In the genomic region with DNA sequence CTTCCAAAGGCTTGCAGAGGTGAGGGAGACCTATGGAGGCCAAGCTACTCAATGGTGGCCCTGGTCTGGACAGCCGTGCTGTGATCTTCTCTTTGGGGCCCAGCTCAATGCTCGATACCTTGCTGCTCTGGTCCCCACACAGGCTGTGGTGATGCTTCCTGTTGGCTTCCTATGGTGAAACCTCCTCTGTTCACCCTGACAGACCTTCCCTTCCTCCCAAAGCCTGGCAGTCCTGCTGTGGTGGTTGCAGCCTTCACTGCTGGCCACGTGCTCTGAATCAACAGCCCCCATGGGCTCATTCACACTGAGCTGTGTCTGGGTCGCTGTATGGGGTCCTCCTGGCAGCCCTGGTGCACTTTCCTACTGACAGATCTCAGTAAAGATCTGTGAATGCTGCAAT, we compare ENCODE assay signal across 20 cellular contexts. TPM values are rescaled to one million over a fixed set of nuclear protein-coding genes. Genes with fewer than 3 reads are reported as not detected.
DNase-seq lines count a peak whose midpoint lies in the region; ATAC-seq and TF ChIP-seq lines count a peak whose summit lies in the region.
"Had no signal": no experiment of that assay in that cellular context is flagged by ENCODE, and none has a peak within 500 bp of the region (broad histone marks: within the 10 kb centered on the region; RNA-seq: fewer than 3 reads in every experiment).

No MANE protein-coding gene starts in this region.

- H3K27me3 Mint-ChIP-seq in natural killer cell treated with Interleukin-12 subunit alpha and Interleukin-12 subunit beta and Interleukin-15 and Interleukin-18, amount 100 ng/mL, for 72 hours: no peaks in the 10 kb centered on the region
- peaks cover 50% of the 10 kb centered on the region for H3K27me3 Mint-ChIP-seq in Calu3 (ENCODE audit: unreplicated experiment)
- H3K27me3 Mint-ChIP-seq in stimulated activated naive CD8-positive, alpha-beta T cell treated with anti-CD3 and anti-CD28 coated beads, Interleukin-15, amount 100 ng/mL, for 72 hours: no peaks in the 10 kb centered on the region

- peak; percentile 69 to 75 for ATAC-seq in natural killer cell treated with Interleukin-12 subunit alpha and Interleukin-12 subunit beta and Interleukin-15 and Interleukin-18, amount 100 ng/mL, for 72 hours
- no peak for ATAC-seq in GM19463 (IDR thresholded peaks at IDR 0.05; ENCODE audit: unreplicated experiment)
- no peak for ATAC-seq in stimulated activated naive CD8-positive, alpha-beta T cell treated with anti-CD3 and anti-CD28 coated beads, Interleukin-15, amount 100 ng/mL, for 72 hours
- ATAC-seq: SK-N-SH treated with all-trans-retinoic acid at 6 μM for 48 hours had no signal

- TF ChIP-seq CTCF in HEK293 (tag by site-specific recombination; IDR thresholded peaks at IDR 0.05) (no peak), Calu3 (IDR thresholded peaks at IDR 0.05; ENCODE audit: unreplicated experiment) (no peak)

- peak overlapping the region; percentile 14 for H3K4me3 Mint-ChIP-seq in natural killer cell treated with Interleukin-12 subunit alpha and Interleukin-12 subunit beta and Interleukin-15 and Interleukin-18, amount 100 ng/mL, for 72 hours
- H3K4me3 Mint-ChIP-seq in Calu3 (ENCODE audit: low read depth, unreplicated experiment): no peak overlapping the region
- H3K4me3 Mint-ChIP-seq in stimulated activated naive CD8-positive, alpha-beta T cell treated with anti-CD3 and anti-CD28 coated beads, Interleukin-15, amount 100 ng/mL, for 72 hours: no peak overlapping the region
- H3K4me3 Mint-ChIP-seq: CD4-positive, alpha-beta memory T cell; HFFc6 had no signal

- H3K27me3 ChIP-seq in BLaER1 treated with 17β-estradiol and CSF1 and Interleukin-3, amounts not matched to agents 10 nM and 100 nM: no peaks in the 10 kb centered on the region

- peaks cover 0 to 21% (median 12%) of the 10 kb centered on the region in 10 experiments; a peak in 16 of 20 replicates for H3K4me1 ChIP-seq in BLaER1 treated with 17β-estradiol and CSF1 and Interleukin-3, amounts not matched to agents 10 nM and 100 nM
- no peaks in the 10 kb centered on the region for H3K4me1 ChIP-seq in HEK293 (ENCODE audit: control insufficient read depth, insufficient read depth, low read length)

- intact Hi-C loops in Calu3 (cut with micrococcal nuclease; ENCODE audit: unreplicated experiment): no loop called here

- H3K27ac ChIP-seq in BLaER1 treated with 17β-estradiol and CSF1 and Interleukin-3, amounts not matched to agents 10 nM and 100 nM: peak overlapping the region in 3 of 11 experiments; percentile 7 to 32 (median 29); a peak in 3 of 22 replicates
- no peak overlapping the region for H3K27ac ChIP-seq in HEK293 (ENCODE audit: extremely low read depth, low read depth, low read length)
- H3K27ac ChIP-seq: KMS-11, RWPE1 had no signal

- CTCF ChIA-PET in HEK293 (lab: Yijun Ruan, JAX): interaction anchor here (0.6 to 1.0 kb wide), 3 partner anchors 11 to 516 kb away, joined by 3 to 4 read pairs (median 3); no protein-coding TSS in a partner anchor
- CTCF ChIA-PET in Calu3 (lab: Charles Lee): interaction anchor here (1.1 kb wide), 1 partner anchor 164 kb away, joined by 4 read pairs; no protein-coding TSS in a partner anchor

- peak overlapping the region in 9 of 11 experiments; percentile 24 to 63 (median 44); a peak in 13 of 22 replicates for H3K4me2 ChIP-seq in BLaER1 treated with 17β-estradiol and CSF1 and Interleukin-3, amounts not matched to agents 10 nM and 100 nM
- H3K4me2 ChIP-seq: KMS-11 had no signal

- POLR2A ChIA-PET in HEK293 (lab: Yijun Ruan, JAX): no interaction called here

- no peak overlapping the region for H3K4me3 ChIP-seq in BLaER1 treated with 17β-estradiol and CSF1 and Interleukin-3, amounts not matched to agents 10 nM and 100 nM
- H3K4me3 ChIP-seq in HEK293 (ENCODE audit: low read depth, low read length): no peak overlapping the region

- H3K9me3 ChIP-seq in BLaER1 treated with 17β-estradiol and CSF1 and Interleukin-3, amounts not matched to agents 10 nM and 100 nM (replicated peaks in 1 of 11): no peaks in the 10 kb centered on the region
- H3K9me3 ChIP-seq in HEK293 (ENCODE audit: control insufficient read depth, insufficient read depth, low read depth, low read length): no peaks in the 10 kb centered on the region

- no peaks in the 10 kb centered on the region for H4K20me1 ChIP-seq in BLaER1 treated with 17β-estradiol and CSF1 and Interleukin-3, amounts not matched to agents 10 nM and 100 nM

- no peaks in the 10 kb centered on the region for H3K36me3 Mint-ChIP-seq in natural killer cell treated with Interleukin-12 subunit alpha and Interleukin-12 subunit beta and Interleukin-15 and Interleukin-18, amount 100 ng/mL, for 72 hours
- no peaks in the 10 kb centered on the region for H3K36me3 Mint-ChIP-seq in Calu3 (ENCODE audit: insufficient read depth, unreplicated experiment)
- H3K36me3 Mint-ChIP-seq: CD4-positive, alpha-beta memory T cell had no signal

- H3K36me3 ChIP-seq in BLaER1 treated with 17β-estradiol and CSF1 and Interleukin-3, amounts not matched to agents 10 nM and 100 nM: no peaks in the 10 kb centered on the region
- no peaks in the 10 kb centered on the region for H3K36me3 ChIP-seq in HEK293 (ENCODE audit: control insufficient read depth in 2 of 2, insufficient read depth in 1 of 2, low read length in 2 of 2)

- H3K4me1 Mint-ChIP-seq in natural killer cell treated with Interleukin-12 subunit alpha and Interleukin-12 subunit beta and Interleukin-15 and Interleukin-18, amount 100 ng/mL, for 72 hours (ENCODE audit: low read depth in 2 of 2): peaks cover 31 to 40% of the 10 kb centered on the region in 2 donors
- no peaks in the 10 kb centered on the region for H3K4me1 Mint-ChIP-seq in Calu3 (ENCODE audit: low read depth, unreplicated experiment)
- peaks cover 9% of the 10 kb centered on the region for H3K4me1 Mint-ChIP-seq in stimulated activated naive CD8-positive, alpha-beta T cell treated with anti-CD3 and anti-CD28 coated beads, Interleukin-15, amount 100 ng/mL, for 72 hours

- no peak overlapping the region for H3K9ac ChIP-seq in BLaER1 treated with 17β-estradiol and CSF1 and Interleukin-3, amounts not matched to agents 10 nM and 100 nM
- H3K9ac ChIP-seq: KMS-11 had no signal

- H3K27ac Mint-ChIP-seq in natural killer cell treated with Interleukin-12 subunit alpha and Interleukin-12 subunit beta and Interleukin-15 and Interleukin-18, amount 100 ng/mL, for 72 hours: peak overlapping the region; percentile 36 to 73
- no peak overlapping the region for H3K27ac Mint-ChIP-seq in Calu3 (ENCODE audit: unreplicated experiment)
- H3K27ac Mint-ChIP-seq in stimulated activated naive CD8-positive, alpha-beta T cell treated with anti-CD3 and anti-CD28 coated beads, Interleukin-15, amount 100 ng/mL, for 72 hours: no peak overlapping the region
- H3K27ac Mint-ChIP-seq: CD4-positive, alpha-beta memory T cell; HFFc6 had no signal

- no peaks in the 10 kb centered on the region for H3K9me3 Mint-ChIP-seq in natural killer cell treated with Interleukin-12 subunit alpha and Interleukin-12 subunit beta and Interleukin-15 and Interleukin-18, amount 100 ng/mL, for 72 hours
- H3K9me3 Mint-ChIP-seq in Calu3 (ENCODE audit: low read depth, unreplicated experiment): peaks cover 2% of the 10 kb centered on the region
- H3K9me3 Mint-ChIP-seq in stimulated activated naive CD8-positive, alpha-beta T cell treated with anti-CD3 and anti-CD28 coated beads, Interleukin-15, amount 100 ng/mL, for 72 hours: peaks cover 0 to 6% of the 10 kb centered on the region in 2 donors
- H3K9me3 Mint-ChIP-seq: HFFc6 had no signal

- DNase-seq in SKM-1 (lab: John Stamatoyannopoulos, UW; ENCODE audit: unreplicated experiment) (peak; percentile 8), Calu3 (no peak), DMS53 (lab: John Stamatoyannopoulos, UW) (no peak)
- no peak for DNase-seq in natural killer cell treated with Interleukin-12 subunit alpha and Interleukin-12 subunit beta and Interleukin-15 and Interleukin-18, amount 100 ng/mL, for 72 hours (ENCODE audit: low spot score)
- DNase-seq in stimulated activated naive CD8-positive, alpha-beta T cell treated with anti-CD3 and anti-CD28 coated beads, Interleukin-15, amount 100 ng/mL, for 72 hours: no peak
- DNase-seq: CD4-positive, alpha-beta memory T cell; HFFc6; NCI-H1092 treated with DMSO at 0.1 percent for 48 hours; NCI-H1694 treated with DMSO at 0.1 percent for 48 hours; NCI-H510A; NCI-H774; SIG-M5 had no signal

- no TSS peak for BruUV-seq in Calu3 (replicated peaks; lab: Mats Ljungman, UMichigan)

TF ChIP-seq in HEK293, 187 proteins besides CTCF, POLR2A, EP300 and RAD21:
- TF ChIP-seq ZNF473 (tag by site-specific recombination; IDR thresholded peaks at IDR 0.05): no peak
- no peak for TF ChIP-seq ZNF664 (tag by site-specific recombination; IDR thresholded peaks at IDR 0.05)
- peak; percentile 90 for TF ChIP-seq ZIC2 (tag by site-specific recombination; IDR thresholded peaks at IDR 0.05)
- TF ChIP-seq ZNF768 (tag by site-specific recombination; IDR thresholded peaks at IDR 0.05): no peak
- no peak for TF ChIP-seq ZNF146 (tag by site-specific recombination; IDR thresholded peaks at IDR 0.05)

RNA-seq across cellular contexts. Expression of a gene that starts 31.0 kb away (rescaled TPM):
- not detected for total RNA-seq in natural killer cell treated with Interleukin-12 subunit alpha and Interleukin-12 subunit beta and Interleukin-15 and Interleukin-18, amount 100 ng/mL, for 72 hours
- total RNA-seq in Calu3 (2022): not detected in 2 replicates
- total RNA-seq: CD4-positive, alpha-beta memory T cell; HFFc6; HT-29; MCF 10A had no signal

Comparison
In these comparisons a context has a peak if more than half of its experiments do, and no peak if none do; other contexts are left out.
1. ATAC-seq: peak in natural killer cell treated with Interleukin-12 subunit alpha and Interleukin-12 subunit beta and Interleukin-15 and Interleukin-18, amount 100 ng/mL, for 72 hours (2 of 2); none in GM19463 (single experiment) and stimulated activated naive CD8-positive, alpha-beta T cell treated with anti-CD3 and anti-CD28 coated beads, Interleukin-15, amount 100 ng/mL, for 72 hours (single experiment).
2. H3K27ac Mint-ChIP-seq: peak in natural killer cell treated with Interleukin-12 subunit alpha and Interleukin-12 subunit beta and Interleukin-15 and Interleukin-18, amount 100 ng/mL, for 72 hours (2 of 2); none in Calu3 (single experiment) and stimulated activated naive CD8-positive, alpha-beta T cell treated with anti-CD3 and anti-CD28 coated beads, Interleukin-15, amount 100 ng/mL, for 72 hours (0 of 2).